8 cellular contexts compared by ENCODE assay signal in the genomic region with DNA sequence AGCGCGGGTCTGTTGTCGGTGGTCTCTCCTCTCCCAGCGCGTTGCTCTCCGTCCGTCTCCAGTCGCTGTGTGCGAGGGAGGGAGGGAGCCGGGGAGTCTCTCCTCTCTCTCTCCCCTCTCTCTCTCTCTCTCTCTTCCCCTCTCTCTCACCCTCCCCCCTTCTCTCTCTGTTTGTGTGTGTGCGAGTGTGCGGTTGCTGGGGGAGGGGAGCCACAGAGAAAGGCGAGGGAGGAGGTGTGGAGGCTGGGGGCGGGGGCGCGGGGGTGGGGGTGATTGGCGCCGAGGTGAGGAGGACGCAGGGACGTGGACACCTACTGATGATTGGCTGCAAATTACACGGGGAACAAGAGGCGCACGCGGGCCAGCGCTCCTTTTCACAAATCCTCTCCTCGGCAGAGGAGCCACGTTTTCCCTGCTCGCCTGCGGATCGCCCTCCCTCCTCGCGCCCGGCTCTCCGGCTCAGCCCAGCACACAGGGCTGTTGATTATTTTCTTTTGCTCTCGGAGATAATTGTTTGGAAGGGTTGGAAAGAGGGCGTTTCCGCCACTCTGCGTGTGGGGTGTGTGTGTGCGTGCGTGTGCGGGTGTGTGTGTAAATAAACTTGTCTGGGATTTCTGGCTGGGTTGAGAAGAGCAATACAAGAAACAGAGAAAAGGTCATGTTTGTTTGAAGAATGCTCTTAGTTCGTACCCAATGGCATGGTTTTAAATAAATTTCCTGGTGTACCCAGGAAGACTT. TPM values are rescaled to one million over a fixed set of nuclear protein-coding genes. Genes with fewer than 3 reads are reported as not detected.
A peak's percentile ranks its signal among the peaks of the same experiment; 100 is the strongest.
DNase-seq lines count a peak whose midpoint lies in the region; ATAC-seq, FAIRE-seq and TF ChIP-seq lines count a peak whose summit lies in the region.

A gene (minus strand): TSS at position 73 of the 738 bp plus-strand sequence. CDS start 3,092 bp downstream, outside the sequence.

- TF ChIP-seq CTCF in GM13977 (IDR thresholded peaks at IDR 0.05; ENCODE audit: extremely low read depth, insufficient read depth, missing control alignments) (no peak), nephron progenitor cell (IDR thresholded peaks at IDR 0.05) (no peak)

- peaks cover 30% of the 10 kb centered on the region for H3K4me1 Mint-ChIP-seq in activated T-cell treated with anti-CD3 and anti-CD28 coated beads, Interleukin-2, amount 50 U/mL, for 72 hours (ENCODE audit: low read depth)
- H3K4me1 Mint-ChIP-seq in nephron progenitor cell, result peaks cover 61% of the 10 kb centered on the region

- peak within 1 kb of the TSS; percentile 65 to 74 for H3K4me3 Mint-ChIP-seq in activated T-cell treated with anti-CD3 and anti-CD28 coated beads, Interleukin-2, amount 50 U/mL, for 72 hours
- peak within 1 kb of the TSS; percentile 97 for H3K4me3 Mint-ChIP-seq in nephron progenitor cell

- FAIRE-seq in frontal cortex (lab: Jason Lieb, UNC), result no peak

- peaks cover 47% of the 10 kb centered on the region for H3K27me3 Mint-ChIP-seq in activated T-cell treated with anti-CD3 and anti-CD28 coated beads, Interleukin-2, amount 50 U/mL, for 72 hours (ENCODE audit: low read depth)
- peaks cover 7% of the 10 kb centered on the region for H3K27me3 Mint-ChIP-seq in nephron progenitor cell (ENCODE audit: low read depth, poor library complexity)

- ATAC-seq in HG02678 (IDR thresholded peaks at IDR 0.05; ENCODE audit: unreplicated experiment), result peak; percentile 17
- ATAC-seq in activated T-cell treated with anti-CD3 and anti-CD28 coated beads, Interleukin-2, amount 50 U/mL, for 72 hours (replicated peaks in 1 of 2), result peak; percentile 24 to 36
- ATAC-seq in GM19452 (IDR thresholded peaks at IDR 0.05; ENCODE audit: unreplicated experiment), result no peak

- H3K27ac Mint-ChIP-seq in activated T-cell treated with anti-CD3 and anti-CD28 coated beads, Interleukin-2, amount 50 U/mL, for 72 hours, result no peak within 1 kb of the TSS
- H3K27ac Mint-ChIP-seq in nephron progenitor cell, result peak within 1 kb of the TSS; percentile 98

- DNase-seq in GM13977 (ENCODE audit: low spot score), result peak; percentile 70
- peak; percentile 84 for DNase-seq in NCI-H2227 treated with DMSO at 0.1 percent for 48 hours (lab: John Stamatoyannopoulos, UW)
- peak in 1 of 2 donors; percentile 5 for DNase-seq in activated T-cell treated with anti-CD3 and anti-CD28 coated beads, Interleukin-2, amount 50 U/mL, for 72 hours
- peak; percentile 45 to 51 for DNase-seq in frontal cortex (ENCODE audit: low spot score in 2 of 2)
- DNase-seq in nephron progenitor cell, result peak; percentile 76
- DNase-seq in 8988T, result no peak

- no peaks in the 10 kb centered on the region for H3K36me3 Mint-ChIP-seq in activated T-cell treated with anti-CD3 and anti-CD28 coated beads, Interleukin-2, amount 50 U/mL, for 72 hours (ENCODE audit: insufficient read depth in 2 of 2)
- no peaks in the 10 kb centered on the region for H3K36me3 Mint-ChIP-seq in nephron progenitor cell (ENCODE audit: low read depth)

- in situ Hi-C loops in GM13977 (cut with MboI; ENCODE audit: low pct_unique_long_range_greater_than_20kb, low sequenced_read_pairs, unreplicated experiment), result no loop called here

- no peaks in the 10 kb centered on the region for H3K9me3 Mint-ChIP-seq in activated T-cell treated with anti-CD3 and anti-CD28 coated beads, Interleukin-2, amount 50 U/mL, for 72 hours
- H3K9me3 Mint-ChIP-seq in nephron progenitor cell, result no peaks in the 10 kb centered on the region

RNA-seq across cellular contexts. Expression of the gene that starts here (rescaled TPM):
- under 1 TPM in 1 of 2 donors, not detected in 1; 0.07 TPM for total RNA-seq in activated T-cell treated with anti-CD3 and anti-CD28 coated beads, Interleukin-2, amount 50 U/mL, for 72 hours
- 68.1 TPM for total RNA-seq in frontal cortex

Comparison
In these comparisons a context has a peak if more than half of its experiments do, and no peak if none do; other contexts are left out.
1. RNA of the gene that starts here (total RNA-seq): 68.1 TPM in frontal cortex (single experiment); 0.07 TPM in activated T-cell treated with anti-CD3 and anti-CD28 coated beads, Interleukin-2, amount 50 U/mL, for 72 hours; every median in the first group is over 10 times any median in the second.
2. Peak in ATAC-seq in activated T-cell treated with anti-CD3 and anti-CD28 coated beads, Interleukin-2, amount 50 U/mL, for 72 hours; RNA of the gene not detected or under 1 TPM.